ENCODE assay signal across 18 cellular contexts in the genomic region with DNA sequence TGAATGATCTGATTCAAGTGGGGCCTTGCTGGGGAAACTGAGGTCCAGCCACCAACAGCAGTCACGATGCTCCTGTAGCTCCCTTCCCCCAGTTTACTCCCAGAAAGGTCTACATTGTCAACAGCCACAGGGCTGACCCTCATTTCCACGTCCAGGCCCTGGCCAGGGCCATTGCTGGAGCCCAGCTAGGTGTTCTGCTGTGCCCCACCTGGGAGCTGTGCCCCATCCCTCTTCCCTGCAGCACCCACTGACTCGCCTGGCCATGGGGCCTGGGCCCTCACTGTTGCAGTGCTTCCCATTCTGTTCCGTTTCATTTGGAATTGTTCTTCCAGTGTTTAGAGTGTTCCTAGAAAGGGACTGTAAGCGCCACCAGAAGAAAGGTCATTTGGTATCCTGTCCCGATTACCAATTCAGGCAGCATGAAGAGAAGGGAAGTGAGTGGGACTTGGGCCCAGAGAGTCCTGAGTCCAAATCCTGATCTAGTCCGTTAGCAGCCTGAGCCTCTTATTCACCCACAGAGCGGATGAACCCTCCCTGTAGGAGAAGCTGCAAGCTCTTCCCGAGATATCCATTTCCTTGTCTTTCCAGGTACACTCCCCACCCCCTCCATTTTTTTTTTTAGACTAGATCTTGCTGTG.
DNase-seq lines count a peak whose midpoint lies in the region; ATAC-seq and FAIRE-seq lines count a peak whose summit lies in the region.
"Had no signal": no experiment of that assay in that cellular context is flagged by ENCODE, and none has a peak within 500 bp of the region (broad histone marks: within the 10 kb centered on the region; RNA-seq: fewer than 3 reads in every experiment).

No MANE protein-coding gene starts in this region.

- peaks cover 7 to 25% of the 10 kb centered on the region in 2 donors for H3K4me1 ChIP-seq in mucosa of rectum (ENCODE audit: control insufficient read depth in 2 of 2, insufficient read depth in 2 of 2, low read length in 2 of 2)

- H3K9me3 Mint-ChIP-seq in activated naive CD8-positive, alpha-beta T cell treated with anti-CD3 and anti-CD28 coated beads, Interleukin-2, amount 10 ng/mL, durations not matched to agents 7 days and 5 days: peaks cover 10% of the 10 kb centered on the region
- H3K9me3 Mint-ChIP-seq in activated naive CD8-positive, alpha-beta T cell treated with anti-CD3 and anti-CD28 coated beads, Interleukin-2, amount 50 U/mL, for 24 hours: peaks cover 5% of the 10 kb centered on the region
- H3K9me3 Mint-ChIP-seq: HFFc6 had no signal

- H3K27ac Mint-ChIP-seq in activated naive CD8-positive, alpha-beta T cell treated with anti-CD3 and anti-CD28 coated beads, Interleukin-2, amount 10 ng/mL, durations not matched to agents 7 days and 5 days: no peak overlapping the region
- H3K27ac Mint-ChIP-seq in activated naive CD8-positive, alpha-beta T cell treated with anti-CD3 and anti-CD28 coated beads, Interleukin-2, amount 50 U/mL, for 24 hours: no peak overlapping the region
- H3K27ac Mint-ChIP-seq: HFFc6 had no signal

- no peak overlapping the region for H3K9ac ChIP-seq in mucosa of rectum (ENCODE audit: low read depth in 1 of 2, low read length in 2 of 2)

- H3K9me3 ChIP-seq in mucosa of rectum (ENCODE audit: control insufficient read depth in 2 of 2, low read length in 2 of 2): no peaks in the 10 kb centered on the region

- H3K4me3 ChIP-seq in mucosa of rectum (ENCODE audit: low read length in 2 of 2): no peak overlapping the region

- H3K27me3 ChIP-seq in mucosa of rectum (ENCODE audit: control insufficient read depth in 2 of 2, insufficient read depth in 2 of 2, low read length in 2 of 2): no peaks in the 10 kb centered on the region

- H3K27ac ChIP-seq in mucosa of rectum (ENCODE audit: low read depth in 2 of 2, low read length in 2 of 2): peak overlapping the region; percentile 60 to 67
- H3K27ac ChIP-seq: C4-2B had no signal

- POLR2A ChIA-PET in activated naive CD8-positive, alpha-beta T cell treated with anti-CD3 and anti-CD28 coated beads, Interleukin-2, amount 10 ng/mL, durations not matched to agents 7 days and 5 days (lab: Charles Lee): no interaction called here

- no peaks in the 10 kb centered on the region for H3K36me3 ChIP-seq in mucosa of rectum (ENCODE audit: control insufficient read depth in 2 of 2, insufficient read depth in 2 of 2, low read length in 2 of 2)

- peaks cover 4% of the 10 kb centered on the region for H3K4me1 Mint-ChIP-seq in activated naive CD8-positive, alpha-beta T cell treated with anti-CD3 and anti-CD28 coated beads, Interleukin-2, amount 10 ng/mL, durations not matched to agents 7 days and 5 days
- H3K4me1 Mint-ChIP-seq in activated naive CD8-positive, alpha-beta T cell treated with anti-CD3 and anti-CD28 coated beads, Interleukin-2, amount 50 U/mL, for 24 hours: no peaks in the 10 kb centered on the region

- DNase-seq in activated naive CD8-positive, alpha-beta T cell treated with anti-CD3 and anti-CD28 coated beads, Interleukin-2, amount 10 ng/mL, durations not matched to agents 7 days and 5 days: peak; percentile 22
- DNase-seq in activated naive CD8-positive, alpha-beta T cell treated with anti-CD3 and anti-CD28 coated beads, Interleukin-2, amount 50 U/mL, for 24 hours: no peak
- DNase-seq in left ventricle myocardium superior (peak; percentile 14), urothelium cell line (ENCODE audit: low spot score) (no peak), globus pallidus (ENCODE audit: low spot score) (no peak), NCI-H1048 (lab: John Stamatoyannopoulos, UW) (no peak), hepatic stellate cell (ENCODE audit: low spot score) (no peak)
- DNase-seq: HFFc6, Karpas-422, MM.1S, NCI-H2029, NCI-H2171 treated with DMSO at 0.1 percent for 48 hours, NCI-H510A, NCI-H82 had no signal

- intact Hi-C loops in left ventricle myocardium superior (cut with micrococcal nuclease): no loop called here

- H3K4me3 Mint-ChIP-seq in activated naive CD8-positive, alpha-beta T cell treated with anti-CD3 and anti-CD28 coated beads, Interleukin-2, amount 10 ng/mL, durations not matched to agents 7 days and 5 days: no peak overlapping the region
- H3K4me3 Mint-ChIP-seq in activated naive CD8-positive, alpha-beta T cell treated with anti-CD3 and anti-CD28 coated beads, Interleukin-2, amount 50 U/mL, for 24 hours: no peak overlapping the region
- H3K4me3 Mint-ChIP-seq: HFFc6 had no signal

- H3K27me3 Mint-ChIP-seq in activated naive CD8-positive, alpha-beta T cell treated with anti-CD3 and anti-CD28 coated beads, Interleukin-2, amount 10 ng/mL, durations not matched to agents 7 days and 5 days: peaks cover 3% of the 10 kb centered on the region
- H3K27me3 Mint-ChIP-seq in activated naive CD8-positive, alpha-beta T cell treated with anti-CD3 and anti-CD28 coated beads, Interleukin-2, amount 50 U/mL, for 24 hours: peaks cover 3% of the 10 kb centered on the region

- peak; percentile 73 for FAIRE-seq in urothelium cell line (lab: Jason Lieb, UNC)
- FAIRE-seq: A204.1, H1 had no signal

- no peaks in the 10 kb centered on the region for H3K36me3 Mint-ChIP-seq in activated naive CD8-positive, alpha-beta T cell treated with anti-CD3 and anti-CD28 coated beads, Interleukin-2, amount 10 ng/mL, durations not matched to agents 7 days and 5 days
- no peaks in the 10 kb centered on the region for H3K36me3 Mint-ChIP-seq in activated naive CD8-positive, alpha-beta T cell treated with anti-CD3 and anti-CD28 coated beads, Interleukin-2, amount 50 U/mL, for 24 hours (ENCODE audit: low read depth)

- ATAC-seq in activated naive CD8-positive, alpha-beta T cell treated with anti-CD3 and anti-CD28 coated beads, Interleukin-2, amount 10 ng/mL, durations not matched to agents 7 days and 5 days (ENCODE audit: low read depth): no peak
- no peak for ATAC-seq in activated naive CD8-positive, alpha-beta T cell treated with anti-CD3 and anti-CD28 coated beads, Interleukin-2, amount 50 U/mL, for 24 hours
- peak; percentile 32 for ATAC-seq in left ventricle myocardium superior

Comparison
In these comparisons a context has a peak if more than half of its experiments do, and no peak if none do; other contexts are left out.
1. DNase-seq: peak in activated naive CD8-positive, alpha-beta T cell treated with anti-CD3 and anti-CD28 coated beads, Interleukin-2, amount 10 ng/mL, durations not matched to agents 7 days and 5 days (single experiment) and left ventricle myocardium superior (single experiment); none in activated naive CD8-positive, alpha-beta T cell treated with anti-CD3 and anti-CD28 coated beads, Interleukin-2, amount 50 U/mL, for 24 hours (single experiment), urothelium cell line (single experiment), globus pallidus (single experiment), NCI-H1048 (single experiment) and hepatic stellate cell (single experiment).